In the genomic region with DNA sequence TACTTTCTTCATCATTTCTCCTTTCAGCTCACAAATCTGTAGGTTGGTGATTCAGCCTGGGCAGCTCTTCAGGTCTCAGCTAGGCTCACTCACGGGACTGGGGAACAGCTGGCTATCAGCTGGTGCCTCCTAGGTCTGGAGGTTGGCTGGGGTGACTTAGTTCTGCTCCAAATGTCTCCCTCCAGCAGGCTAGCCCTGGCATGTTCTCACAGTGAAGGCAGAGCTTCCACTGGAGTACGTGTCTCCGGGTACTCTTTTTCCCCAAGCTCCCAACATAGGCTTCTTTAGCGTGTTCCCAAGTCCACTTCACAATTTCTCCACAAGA, we compare ENCODE assay signal across 1 cellular context.
TF ChIP-seq lines count a peak whose summit lies in the region.

No MANE protein-coding gene starts in this region.

TF ChIP-seq in SK-N-SH, 30 proteins besides CTCF, POLR2A, EP300 and RAD21:
- TF ChIP-seq TCF12 (IDR thresholded peaks at IDR 0.05) (no peak; the same call in 1 of the 2 replicates), SMC3 (IDR thresholded peaks at IDR 0.05; ENCODE audit: low read depth, low read length) (no peak), NRF1 (IDR thresholded peaks at IDR 0.05; ENCODE audit: low read depth, low read length) (no peak), ELF1 (IDR thresholded peaks at IDR 0.05) (no peak), EZH2phosphoT487 (IDR thresholded peaks at IDR 0.05; ENCODE audit: borderline replicate concordance, low read depth) (no peak), YY1 (IDR thresholded peaks at IDR 0.05; ENCODE audit: low read depth) (no peak), CHD2 (IDR thresholded peaks at IDR 0.05; ENCODE audit: low read length, partially characterized antibody) (no peak), TEAD4 (IDR thresholded peaks at IDR 0.05; ENCODE audit: borderline replicate concordance, insufficient read depth) (no peak), RFX5 (IDR thresholded peaks at IDR 0.05; ENCODE audit: low read length) (no peak), FOSL2 (IDR thresholded peaks at IDR 0.05; ENCODE audit: borderline replicate concordance, low read depth) (no peak), POLR2AphosphoS5 (IDR thresholded peaks at IDR 0.05; ENCODE audit: low read depth, low read length) (no peak)
- TF ChIP-seq, protein P1, sequence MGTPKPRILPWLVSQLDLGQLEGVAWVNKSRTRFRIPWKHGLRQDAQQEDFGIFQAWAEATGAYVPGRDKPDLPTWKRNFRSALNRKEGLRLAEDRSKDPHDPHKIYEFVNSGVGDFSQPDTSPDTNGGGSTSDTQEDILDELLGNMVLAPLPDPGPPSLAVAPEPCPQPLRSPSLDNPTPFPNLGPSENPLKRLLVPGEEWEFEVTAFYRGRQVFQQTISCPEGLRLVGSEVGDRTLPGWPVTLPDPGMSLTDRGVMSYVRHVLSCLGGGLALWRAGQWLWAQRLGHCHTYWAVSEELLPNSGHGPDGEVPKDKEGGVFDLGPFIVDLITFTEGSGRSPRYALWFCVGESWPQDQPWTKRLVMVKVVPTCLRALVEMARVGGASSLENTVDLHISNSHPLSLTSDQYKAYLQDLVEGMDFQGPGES (IDR thresholded peaks at IDR 0.05; ENCODE audit: low read depth, low read length): no peak
- TF ChIP-seq, protein P2, sequence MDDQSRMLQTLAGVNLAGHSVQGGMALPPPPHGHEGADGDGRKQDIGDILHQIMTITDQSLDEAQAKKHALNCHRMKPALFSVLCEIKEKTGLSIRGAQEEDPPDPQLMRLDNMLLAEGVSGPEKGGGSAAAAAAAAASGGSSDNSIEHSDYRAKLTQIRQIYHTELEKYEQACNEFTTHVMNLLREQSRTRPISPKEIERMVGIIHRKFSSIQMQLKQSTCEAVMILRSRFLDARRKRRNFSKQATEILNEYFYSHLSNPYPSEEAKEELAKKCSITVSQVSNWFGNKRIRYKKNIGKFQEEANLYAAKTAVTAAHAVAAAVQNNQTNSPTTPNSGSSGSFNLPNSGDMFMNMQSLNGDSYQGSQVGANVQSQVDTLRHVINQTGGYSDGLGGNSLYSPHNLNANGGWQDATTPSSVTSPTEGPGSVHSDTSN (IDR thresholded peaks at IDR 0.05): no peak
- TF ChIP-seq, protein P3, sequence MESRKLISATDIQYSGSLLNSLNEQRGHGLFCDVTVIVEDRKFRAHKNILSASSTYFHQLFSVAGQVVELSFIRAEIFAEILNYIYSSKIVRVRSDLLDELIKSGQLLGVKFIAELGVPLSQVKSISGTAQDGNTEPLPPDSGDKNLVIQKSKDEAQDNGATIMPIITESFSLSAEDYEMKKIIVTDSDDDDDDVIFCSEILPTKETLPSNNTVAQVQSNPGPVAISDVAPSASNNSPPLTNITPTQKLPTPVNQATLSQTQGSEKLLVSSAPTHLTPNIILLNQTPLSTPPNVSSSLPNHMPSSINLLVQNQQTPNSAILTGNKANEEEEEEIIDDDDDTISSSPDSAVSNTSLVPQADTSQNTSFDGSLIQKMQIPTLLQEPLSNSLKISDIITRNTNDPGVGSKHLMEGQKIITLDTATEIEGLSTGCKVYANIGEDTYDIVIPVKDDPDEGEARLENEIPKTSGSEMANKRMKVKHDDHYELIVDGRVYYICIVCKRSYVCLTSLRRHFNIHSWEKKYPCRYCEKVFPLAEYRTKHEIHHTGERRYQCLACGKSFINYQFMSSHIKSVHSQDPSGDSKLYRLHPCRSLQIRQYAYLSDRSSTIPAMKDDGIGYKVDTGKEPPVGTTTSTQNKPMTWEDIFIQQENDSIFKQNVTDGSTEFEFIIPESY (IDR thresholded peaks at IDR 0.05; ENCODE audit: borderline replicate concordance, low read depth): no peak
- TF ChIP-seq, protein P4, sequence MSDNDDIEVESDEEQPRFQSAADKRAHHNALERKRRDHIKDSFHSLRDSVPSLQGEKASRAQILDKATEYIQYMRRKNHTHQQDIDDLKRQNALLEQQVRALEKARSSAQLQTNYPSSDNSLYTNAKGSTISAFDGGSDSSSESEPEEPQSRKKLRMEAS (IDR thresholded peaks at IDR 0.05; ENCODE audit: low read depth): no peak
